8 cellular contexts compared by ENCODE assay signal in the genomic region with DNA sequence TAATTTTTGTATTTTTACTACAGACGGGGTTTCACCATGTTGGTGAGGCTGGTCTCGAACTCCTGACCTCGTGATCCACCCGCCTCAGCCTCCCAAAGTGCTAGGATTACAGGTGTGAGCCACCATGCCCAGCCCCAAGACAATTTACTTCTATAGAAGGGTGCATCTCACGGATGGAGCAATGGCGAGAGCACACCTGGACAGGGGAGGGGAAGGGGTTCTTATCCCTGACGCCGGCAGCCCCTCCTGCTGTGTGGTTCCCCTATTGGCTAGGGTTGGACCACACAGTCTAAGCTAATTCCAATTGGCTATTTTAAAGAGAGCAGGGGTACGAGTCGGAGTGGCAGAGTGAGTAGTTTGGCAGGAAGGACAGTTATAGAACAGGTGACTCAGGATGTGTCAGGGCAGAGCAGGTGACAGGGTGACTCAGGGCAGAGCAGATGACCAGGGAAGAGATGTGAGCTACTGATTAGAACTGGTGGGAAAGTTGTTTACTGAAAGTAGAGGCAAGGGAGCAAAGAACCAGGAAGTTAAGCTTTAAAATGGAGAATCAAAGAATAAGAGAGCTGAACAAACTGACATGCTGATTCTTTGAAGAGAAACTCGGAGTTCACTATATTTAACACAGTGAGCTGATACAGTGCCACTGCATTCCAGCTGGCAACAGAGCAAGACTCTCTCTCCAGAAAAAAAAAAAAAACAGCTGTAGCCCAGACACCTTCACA. TPM values are rescaled to one million over a fixed set of nuclear protein-coding genes. Genes with fewer than 3 reads are reported as not detected.
DNase-seq lines count a peak whose midpoint lies in the region; ATAC-seq, FAIRE-seq and TF ChIP-seq lines count a peak whose summit lies in the region.

No MANE protein-coding gene starts in this region.

- H3K9me3 ChIP-seq in SJCRH30 (replicated peaks), result no peaks in the 10 kb centered on the region

- no peak for DNase-seq in activated naive CD8-positive, alpha-beta T cell treated with anti-CD3 and anti-CD28 coated beads, Interleukin-2, amount 50 U/mL, for 24 hours
- no peak for DNase-seq in activated naive CD8-positive, alpha-beta T cell treated with anti-CD3 and anti-CD28 coated beads for 36 hours
- peak; percentile 56 for DNase-seq in iris pigment epithelial cell (ENCODE audit: low read depth)
- peak; percentile 70 for DNase-seq in urothelium cell line (ENCODE audit: low spot score)
- DNase-seq in SJCRH30, result no peak
- DNase-seq in COLO829 (ENCODE audit: low spot score), result no peak

- peak; percentile 79 for ATAC-seq in activated naive CD8-positive, alpha-beta T cell treated with anti-CD3 and anti-CD28 coated beads, Interleukin-2, amount 50 U/mL, for 24 hours
- ATAC-seq in HG02763 (IDR thresholded peaks at IDR 0.05; ENCODE audit: unreplicated experiment), result no peak

- H3K27ac ChIP-seq in VCaP, result peak overlapping the region; percentile 85
- H3K27ac ChIP-seq in SJCRH30, result no peak overlapping the region

- H3K4me3 Mint-ChIP-seq in activated naive CD8-positive, alpha-beta T cell treated with anti-CD3 and anti-CD28 coated beads, Interleukin-2, amount 50 U/mL, for 24 hours, result no peak overlapping the region
- H3K4me3 Mint-ChIP-seq in activated naive CD8-positive, alpha-beta T cell treated with anti-CD3 and anti-CD28 coated beads for 36 hours, result no peak overlapping the region

- peaks cover 37% of the 10 kb centered on the region for H3K27me3 ChIP-seq in SJCRH30

- FAIRE-seq in urothelium cell line (lab: Jason Lieb, UNC), result peak; percentile 42

- no peaks in the 10 kb centered on the region for H3K36me3 ChIP-seq in SJCRH30

- H3K4me1 ChIP-seq in SJCRH30, result no peaks in the 10 kb centered on the region

- peaks cover 26% of the 10 kb centered on the region for H3K27me3 Mint-ChIP-seq in activated naive CD8-positive, alpha-beta T cell treated with anti-CD3 and anti-CD28 coated beads, Interleukin-2, amount 50 U/mL, for 24 hours
- peaks cover 37% of the 10 kb centered on the region for H3K27me3 Mint-ChIP-seq in activated naive CD8-positive, alpha-beta T cell treated with anti-CD3 and anti-CD28 coated beads for 36 hours

- no peak for TF ChIP-seq CTCF in VCaP (conservative IDR thresholded peaks at IDR 0.05)

- H3K4me3 ChIP-seq in SJCRH30, result no peak overlapping the region

- H3K9me3 Mint-ChIP-seq in activated naive CD8-positive, alpha-beta T cell treated with anti-CD3 and anti-CD28 coated beads, Interleukin-2, amount 50 U/mL, for 24 hours, result no peaks in the 10 kb centered on the region
- no peaks in the 10 kb centered on the region for H3K9me3 Mint-ChIP-seq in activated naive CD8-positive, alpha-beta T cell treated with anti-CD3 and anti-CD28 coated beads for 36 hours

- H3K27ac Mint-ChIP-seq in activated naive CD8-positive, alpha-beta T cell treated with anti-CD3 and anti-CD28 coated beads, Interleukin-2, amount 50 U/mL, for 24 hours, result no peak overlapping the region
- no peak overlapping the region for H3K27ac Mint-ChIP-seq in activated naive CD8-positive, alpha-beta T cell treated with anti-CD3 and anti-CD28 coated beads for 36 hours

- H3K4me1 Mint-ChIP-seq in activated naive CD8-positive, alpha-beta T cell treated with anti-CD3 and anti-CD28 coated beads, Interleukin-2, amount 50 U/mL, for 24 hours, result peaks cover 15% of the 10 kb centered on the region
- peaks cover 6% of the 10 kb centered on the region for H3K4me1 Mint-ChIP-seq in activated naive CD8-positive, alpha-beta T cell treated with anti-CD3 and anti-CD28 coated beads for 36 hours

- H3K36me3 Mint-ChIP-seq in activated naive CD8-positive, alpha-beta T cell treated with anti-CD3 and anti-CD28 coated beads, Interleukin-2, amount 50 U/mL, for 24 hours (ENCODE audit: low read depth), result no peaks in the 10 kb centered on the region
- H3K36me3 Mint-ChIP-seq in activated naive CD8-positive, alpha-beta T cell treated with anti-CD3 and anti-CD28 coated beads for 36 hours, result no peaks in the 10 kb centered on the region

RNA-seq across cellular contexts. Expression of a gene that starts 12.6 kb away (rescaled TPM):
- 100 to 1,000 TPM; 280 to 282 TPM for total RNA-seq in activated naive CD8-positive, alpha-beta T cell treated with anti-CD3 and anti-CD28 coated beads for 36 hours
- total RNA-seq in SJCRH30 (2014; rRNA removed; shearing (Covaris generic)), result 163 and 181 TPM in 2 replicates

RNA-seq across cellular contexts. Expression of a gene that starts 36.6 kb away (rescaled TPM):
- total RNA-seq in activated naive CD8-positive, alpha-beta T cell treated with anti-CD3 and anti-CD28 coated beads for 36 hours, result under 1 TPM; 0.12 to 0.46 TPM
- total RNA-seq in SJCRH30 (2014; rRNA removed; shearing (Covaris generic)), result 0.13 and 0.34 TPM in 2 replicates

RNA-seq across cellular contexts. Expression of a gene that starts 41.0 kb away (rescaled TPM):
- not detected for total RNA-seq in activated naive CD8-positive, alpha-beta T cell treated with anti-CD3 and anti-CD28 coated beads for 36 hours
- total RNA-seq in SJCRH30 (2014; rRNA removed; shearing (Covaris generic)), result not detected in 2 replicates

RNA-seq across cellular contexts. Expression of a gene that starts 54.8 kb away (rescaled TPM):
- 10 to 100 TPM; 80.3 to 82.6 TPM for total RNA-seq in activated naive CD8-positive, alpha-beta T cell treated with anti-CD3 and anti-CD28 coated beads for 36 hours
- total RNA-seq in SJCRH30 (2014; rRNA removed; shearing (Covaris generic)), result 48.3 and 50.5 TPM in 2 replicates

RNA-seq across cellular contexts. Expression of a gene that starts 54.9 kb away (rescaled TPM):
- total RNA-seq in activated naive CD8-positive, alpha-beta T cell treated with anti-CD3 and anti-CD28 coated beads for 36 hours, result 10 to 100 TPM; 19.2 to 19.7 TPM
- 15.5 and 16.0 TPM in 2 replicates for total RNA-seq in SJCRH30 (2014; rRNA removed; shearing (Covaris generic))

Comparison
In these comparisons a context has a peak if more than half of its experiments do, and no peak if none do; other contexts are left out.
1. DNase-seq: peak in iris pigment epithelial cell (single experiment) and urothelium cell line (single experiment); none in activated naive CD8-positive, alpha-beta T cell treated with anti-CD3 and anti-CD28 coated beads, Interleukin-2, amount 50 U/mL, for 24 hours (single experiment), activated naive CD8-positive, alpha-beta T cell treated with anti-CD3 and anti-CD28 coated beads for 36 hours (single experiment), SJCRH30 (0 of 2) and COLO829 (single experiment).